ENCODE assay signal across 25 cellular contexts in the genomic region with DNA sequence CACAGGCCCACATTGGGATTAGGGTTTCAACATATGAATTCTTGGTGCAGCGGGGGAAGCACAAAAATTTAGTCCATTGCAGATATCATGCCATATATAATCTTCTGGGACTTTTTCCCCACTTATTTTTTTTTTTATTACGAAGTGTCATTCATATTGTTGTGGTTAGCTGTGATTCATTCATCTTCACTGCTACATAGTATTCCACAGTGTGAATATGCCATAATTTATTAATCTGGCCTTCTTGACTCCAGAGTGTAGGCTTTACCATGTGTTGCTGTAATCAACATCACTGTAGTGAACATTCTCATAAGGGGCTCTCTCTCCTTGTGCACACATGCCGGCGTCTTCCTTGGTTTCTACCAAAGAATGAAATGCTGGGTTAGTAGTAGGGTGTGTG. TPM values are rescaled to one million over a fixed set of nuclear protein-coding genes. Genes with fewer than 3 reads are reported as not detected.
DNase-seq lines count a peak whose midpoint lies in the region; TF ChIP-seq lines count a peak whose summit lies in the region.
"Had no signal": no experiment of that assay in that cellular context is flagged by ENCODE, and none has a peak within 500 bp of the region (broad histone marks: within the 10 kb centered on the region; RNA-seq: fewer than 3 reads in every experiment).

No MANE protein-coding gene starts in this region.

- H3K4me3 ChIP-seq in esophagus muscularis mucosa (no peak overlapping the region), trophoblast cell (ENCODE audit: low read depth, low read length) (no peak overlapping the region)
- H3K4me3 ChIP-seq: A549; BLaER1 treated with 17β-estradiol and CSF1 and Interleukin-3, amounts not matched to agents 10 nM and 100 nM; GM12878 had no signal

- no peak overlapping the region for H3K27ac Mint-ChIP-seq in activated CD4-positive, alpha-beta T cell treated with anti-CD3 and anti-CD28 coated beads, Interleukin-2, amount 10 ng/mL, durations not matched to agents 24 days and 14 days
- no peak overlapping the region for H3K27ac Mint-ChIP-seq in activated CD4-positive, alpha-beta T cell treated with anti-CD3 and anti-CD28 coated beads, Interleukin-2, amount 10 ng/mL, durations not matched to agents 7 days and 5 days
- H3K27ac Mint-ChIP-seq: B cell; CD14-positive monocyte; CD4-positive, alpha-beta memory T cell; CD4-positive, CD25-positive, alpha-beta regulatory T cell; CD8-positive, alpha-beta memory T cell had no signal

- DNase-seq in activated CD4-positive, alpha-beta T cell treated with anti-CD3 and anti-CD28 coated beads, Interleukin-2, amount 10 ng/mL, durations not matched to agents 24 days and 14 days = peak; percentile 45
- DNase-seq in activated CD4-positive, alpha-beta T cell treated with anti-CD3 and anti-CD28 coated beads, Interleukin-2, amount 10 ng/mL, durations not matched to agents 7 days and 5 days = no peak
- peak; percentile 21 for DNase-seq in esophagus muscularis mucosa (ENCODE audit: extremely low spot score)
- peak; percentile 3 to 29 for DNase-seq in trophoblast cell
- DNase-seq in pons (ENCODE audit: low spot score) = no peak
- DNase-seq in SW480 (ENCODE audit: low spot score) = no peak
- DNase-seq: AML-193; CD4-positive, alpha-beta memory T cell; CD4-positive, CD25-positive, alpha-beta regulatory T cell; CD8-positive, alpha-beta memory T cell; COR-L47; DMS 273 treated with DMSO at 0.1 percent for 48 hours; DMS153; DMS53; DMS79; DND-41; EL; GDM1 had no signal

- H3K36me3 Mint-ChIP-seq in activated CD4-positive, alpha-beta T cell treated with anti-CD3 and anti-CD28 coated beads, Interleukin-2, amount 10 ng/mL, durations not matched to agents 24 days and 14 days (ENCODE audit: low read depth) = no peaks in the 10 kb centered on the region
- no peaks in the 10 kb centered on the region for H3K36me3 Mint-ChIP-seq in activated CD4-positive, alpha-beta T cell treated with anti-CD3 and anti-CD28 coated beads, Interleukin-2, amount 10 ng/mL, durations not matched to agents 7 days and 5 days (ENCODE audit: low read depth)
- H3K36me3 Mint-ChIP-seq: CD14-positive monocyte; CD4-positive, alpha-beta memory T cell; CD4-positive, CD25-positive, alpha-beta regulatory T cell; CD8-positive, alpha-beta memory T cell had no signal

- CTCF ChIA-PET in activated CD4-positive, alpha-beta T cell treated with anti-CD3 and anti-CD28 coated beads, Interleukin-2, amount 10 ng/mL, durations not matched to agents 7 days and 5 days (lab: Charles Lee) = no interaction called here

- no peak overlapping the region for H4K12ac ChIP-seq in trophoblast cell (ENCODE audit: low read depth, low read length)

- H3K9me3 ChIP-seq in esophagus muscularis mucosa (no peaks in the 10 kb centered on the region), trophoblast cell (ENCODE audit: insufficient read depth, low read depth, low read length) (no peaks in the 10 kb centered on the region)
- H3K9me3 ChIP-seq: A549 had no signal

- H3K4me3 Mint-ChIP-seq in activated CD4-positive, alpha-beta T cell treated with anti-CD3 and anti-CD28 coated beads, Interleukin-2, amount 10 ng/mL, durations not matched to agents 24 days and 14 days = no peak overlapping the region
- no peak overlapping the region for H3K4me3 Mint-ChIP-seq in activated CD4-positive, alpha-beta T cell treated with anti-CD3 and anti-CD28 coated beads, Interleukin-2, amount 10 ng/mL, durations not matched to agents 7 days and 5 days
- H3K4me3 Mint-ChIP-seq: B cell; CD14-positive monocyte; CD4-positive, alpha-beta memory T cell; CD4-positive, CD25-positive, alpha-beta regulatory T cell; CD8-positive, alpha-beta memory T cell had no signal

- no peak for TF ChIP-seq POLR2A in esophagus muscularis mucosa (IDR thresholded peaks at IDR 0.05; ENCODE audit: low read depth)

- H2BK5ac ChIP-seq in trophoblast cell (ENCODE audit: low read depth, low read length, poor library complexity) = no peak overlapping the region

- H3K36me3 ChIP-seq in esophagus muscularis mucosa (no peaks in the 10 kb centered on the region), trophoblast cell (ENCODE audit: control insufficient read depth in 1 of 2, insufficient read depth in 2 of 2, low read length in 2 of 2) (no peaks in the 10 kb centered on the region)
- H3K36me3 ChIP-seq: BLaER1 treated with 17β-estradiol and CSF1 and Interleukin-3, amounts not matched to agents 10 nM and 100 nM had no signal

- no peak overlapping the region for H3K4ac ChIP-seq in trophoblast cell (ENCODE audit: low read depth, low read length)

- TF ChIP-seq CTCF in esophagus muscularis mucosa (IDR thresholded peaks at IDR 0.05) = no peak

- no peak overlapping the region for H3K4me2 ChIP-seq in trophoblast cell (ENCODE audit: low read length)
- H3K4me2 ChIP-seq: A549; BLaER1 treated with 17β-estradiol and CSF1 and Interleukin-3, amounts not matched to agents 10 nM and 100 nM had no signal

- POLR2A ChIA-PET in activated CD4-positive, alpha-beta T cell treated with anti-CD3 and anti-CD28 coated beads, Interleukin-2, amount 10 ng/mL, durations not matched to agents 7 days and 5 days (lab: Charles Lee) = no interaction called here

- H3K18ac ChIP-seq in trophoblast cell (ENCODE audit: low read length) = no peak overlapping the region

- no peak overlapping the region for H4K8ac ChIP-seq in trophoblast cell (ENCODE audit: low read depth, low read length)

- H3K4me1 ChIP-seq in esophagus muscularis mucosa (no peaks in the 10 kb centered on the region), trophoblast cell (ENCODE audit: control insufficient read depth in 1 of 2, insufficient read depth in 2 of 2, low read length in 2 of 2) (peaks cover 3 to 4% of the 10 kb centered on the region in 2 experiments)
- H3K4me1 ChIP-seq: A549; BLaER1 treated with 17β-estradiol and CSF1 and Interleukin-3, amounts not matched to agents 10 nM and 100 nM had no signal

- H2AK5ac ChIP-seq in trophoblast cell (ENCODE audit: low read length) = no peak overlapping the region

- WGBS in esophagus muscularis mucosa = 95% methylated on average over 4 of the region's 4 CpGs
- no CpG with 5 or more reads among the region's 4 CpGs for WGBS in trophoblast cell (ENCODE audit: extremely low coverage, insufficient coverage, insufficient read length)

- no peaks in the 10 kb centered on the region for H3K4me1 Mint-ChIP-seq in activated CD4-positive, alpha-beta T cell treated with anti-CD3 and anti-CD28 coated beads, Interleukin-2, amount 10 ng/mL, durations not matched to agents 24 days and 14 days
- H3K4me1 Mint-ChIP-seq in activated CD4-positive, alpha-beta T cell treated with anti-CD3 and anti-CD28 coated beads, Interleukin-2, amount 10 ng/mL, durations not matched to agents 7 days and 5 days = no peaks in the 10 kb centered on the region
- H3K4me1 Mint-ChIP-seq: B cell; CD14-positive monocyte; CD4-positive, CD25-positive, alpha-beta regulatory T cell; CD8-positive, alpha-beta memory T cell had no signal

- H3K27me3 ChIP-seq in esophagus muscularis mucosa (no peaks in the 10 kb centered on the region), trophoblast cell (ENCODE audit: insufficient read depth, low read length) (no peaks in the 10 kb centered on the region)
- H3K27me3 ChIP-seq: BLaER1 treated with 17β-estradiol and CSF1 and Interleukin-3, amounts not matched to agents 10 nM and 100 nM had no signal

- peaks cover 2% of the 10 kb centered on the region for H3K79me2 ChIP-seq in trophoblast cell (ENCODE audit: control insufficient read depth, insufficient read depth, low read length, poor library complexity)

- H4K91ac ChIP-seq in trophoblast cell (ENCODE audit: low read depth, low read length) = no peak overlapping the region

- H3K27ac ChIP-seq in esophagus muscularis mucosa (replicated peaks in 1 of 4) (no peak overlapping the region), trophoblast cell (ENCODE audit: low read depth, low read length) (no peak overlapping the region)
- H3K27ac ChIP-seq: 22Rv1; A549; BLaER1 treated with 17β-estradiol and CSF1 and Interleukin-3, amounts not matched to agents 10 nM and 100 nM had no signal

- H2BK120ac ChIP-seq in trophoblast cell (ENCODE audit: insufficient read depth, low read length, poor library complexity) = no peak overlapping the region

- no peaks in the 10 kb centered on the region for H3K9me3 Mint-ChIP-seq in activated CD4-positive, alpha-beta T cell treated with anti-CD3 and anti-CD28 coated beads, Interleukin-2, amount 10 ng/mL, durations not matched to agents 24 days and 14 days
- no peaks in the 10 kb centered on the region for H3K9me3 Mint-ChIP-seq in activated CD4-positive, alpha-beta T cell treated with anti-CD3 and anti-CD28 coated beads, Interleukin-2, amount 10 ng/mL, durations not matched to agents 7 days and 5 days
- H3K9me3 Mint-ChIP-seq: CD4-positive, alpha-beta memory T cell; CD4-positive, CD25-positive, alpha-beta regulatory T cell; CD8-positive, alpha-beta memory T cell had no signal

- TF ChIP-seq EP300 in esophagus muscularis mucosa (IDR thresholded peaks at IDR 0.05) = no peak

- H3K27me3 Mint-ChIP-seq in activated CD4-positive, alpha-beta T cell treated with anti-CD3 and anti-CD28 coated beads, Interleukin-2, amount 10 ng/mL, durations not matched to agents 24 days and 14 days = peaks cover 9% of the 10 kb centered on the region
- peaks cover 1% of the 10 kb centered on the region for H3K27me3 Mint-ChIP-seq in activated CD4-positive, alpha-beta T cell treated with anti-CD3 and anti-CD28 coated beads, Interleukin-2, amount 10 ng/mL, durations not matched to agents 7 days and 5 days
- H3K27me3 Mint-ChIP-seq: CD4-positive, alpha-beta memory T cell; CD8-positive, alpha-beta memory T cell had no signal

- intact Hi-C loops in activated CD4-positive, alpha-beta T cell treated with anti-CD3 and anti-CD28 coated beads, Interleukin-2, amount 10 ng/mL, durations not matched to agents 24 days and 14 days (cut with micrococcal nuclease) = loop anchor here (2.0 kb wide), 1 partner anchor 51 kb away; no protein-coding TSS in a partner anchor
- intact Hi-C loops in esophagus muscularis mucosa (cut with DNase I) = no loop called here

- H3K79me1 ChIP-seq in trophoblast cell (ENCODE audit: low read length) = peaks cover 7% of the 10 kb centered on the region

- H2AFZ ChIP-seq in trophoblast cell (ENCODE audit: insufficient read depth, low read length, poor library complexity) = no peak overlapping the region

- no peak overlapping the region for H2BK12ac ChIP-seq in trophoblast cell (ENCODE audit: low read length)

- H3K23ac ChIP-seq in trophoblast cell (ENCODE audit: low read length) = no peak overlapping the region

- no peak overlapping the region for H3K14ac ChIP-seq in trophoblast cell (ENCODE audit: low read length)

- H3K9ac ChIP-seq in trophoblast cell (ENCODE audit: low read length) = no peak overlapping the region
- H3K9ac ChIP-seq: BLaER1 treated with 17β-estradiol and CSF1 and Interleukin-3, amounts not matched to agents 10 nM and 100 nM had no signal

RNA-seq across cellular contexts. Expression of gene RGCC, which starts 53.4 kb away (rescaled TPM):
- 113 and 117 TPM in 2 replicates for total RNA-seq in activated CD4-positive, alpha-beta T cell treated with anti-CD3 and anti-CD28 coated beads, Interleukin-2, amount 10 ng/mL, durations not matched to agents 24 days and 14 days
- total RNA-seq in activated CD4-positive, alpha-beta T cell treated with anti-CD3 and anti-CD28 coated beads, Interleukin-2, amount 10 ng/mL, durations not matched to agents 7 days and 5 days = 10 to 100 TPM; 39.2 to 40.8 TPM
- total RNA-seq in esophagus muscularis mucosa = 100 to 1,000 TPM in 1 of 4 donors, 10 to 100 TPM in 3; 56.5 to 142 (median 77.1) TPM
- 29.5 and 29.8 TPM in 2 replicates for polyA plus RNA-seq in trophoblast cell (2013)
- total RNA-seq: A172 had no signal

Comparison
In these comparisons a context has a peak if more than half of its experiments do, and no peak if none do; other contexts are left out.
1. DNase-seq: peak in activated CD4-positive, alpha-beta T cell treated with anti-CD3 and anti-CD28 coated beads, Interleukin-2, amount 10 ng/mL, durations not matched to agents 24 days and 14 days (single experiment), esophagus muscularis mucosa (single experiment) and trophoblast cell (2 of 2); none in activated CD4-positive, alpha-beta T cell treated with anti-CD3 and anti-CD28 coated beads, Interleukin-2, amount 10 ng/mL, durations not matched to agents 7 days and 5 days (single experiment), pons (single experiment) and SW480 (single experiment).